Comparison of ENCODE assay signal across 8 cellular contexts in the genomic region with DNA sequence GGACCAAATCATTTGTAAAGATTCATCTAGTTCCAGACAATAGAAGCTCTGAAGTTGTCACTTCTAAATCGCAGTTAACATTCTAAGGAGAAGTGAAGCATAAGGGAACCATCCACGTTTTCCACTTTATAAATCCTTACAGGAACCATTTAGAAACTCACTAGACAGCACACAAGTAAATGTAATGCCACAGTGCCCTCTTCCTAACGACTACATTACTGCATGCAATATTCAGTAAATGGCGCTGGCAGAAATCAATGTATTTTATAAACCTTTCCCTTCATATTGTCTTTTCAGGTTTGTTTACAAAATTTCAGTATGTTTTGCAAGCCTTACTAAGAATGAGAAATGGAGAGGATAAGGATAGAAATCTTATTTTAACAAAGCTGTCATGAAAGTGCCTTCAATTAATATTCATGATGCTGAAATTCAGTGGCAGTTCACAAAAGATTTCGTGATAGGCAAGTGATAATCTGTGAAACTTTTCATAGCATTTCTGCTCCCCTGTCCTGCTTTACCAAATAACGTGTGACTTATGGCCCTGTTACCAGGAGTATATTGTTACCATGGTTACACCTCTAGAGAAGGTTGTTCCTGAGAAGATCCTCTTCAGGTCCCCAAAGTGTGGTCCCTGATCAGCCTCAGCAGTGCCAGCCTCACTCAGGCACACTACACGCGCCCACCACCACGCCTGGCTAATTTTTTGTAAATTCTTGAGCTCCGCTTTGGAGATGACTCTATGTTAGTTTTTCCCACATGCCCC. TPM values are rescaled to one million over a fixed set of nuclear protein-coding genes. Genes with fewer than 3 reads are reported as not detected.
A peak's percentile ranks its signal among the peaks of the same experiment; 100 is the strongest.
DNase-seq lines count a peak whose midpoint lies in the region; ATAC-seq lines count a peak whose summit lies in the region.

No MANE protein-coding gene starts in this region.

- ATAC-seq in GM21381 (IDR thresholded peaks at IDR 0.05; ENCODE audit: unreplicated experiment) = peak; percentile 34

- no peak overlapping the region for H3K4me3 ChIP-seq in SJCRH30

- H3K9me3 ChIP-seq in SJCRH30 (replicated peaks) = no peaks in the 10 kb centered on the region

- DNase-seq in DMS153 treated with DMSO at 0.1 percent for 48 hours (lab: John Stamatoyannopoulos, UW; ENCODE audit: unreplicated experiment) (peak; percentile 48), LHCN-M2 (ENCODE audit: low read depth) (peak; percentile 44), SJCRH30 (peak; percentile 8 to 59), midbrain (lab: John Stamatoyannopoulos, UW) (peak; percentile 63), NCI-H774 (lab: John Stamatoyannopoulos, UW) (no peak), NK-92 (lab: John Stamatoyannopoulos, UW; ENCODE audit: unreplicated experiment) (no peak)
- peak; percentile 4 for DNase-seq in effector CD4-positive, alpha-beta T cell

- H3K27ac ChIP-seq in SJCRH30 = no peak overlapping the region

- no peaks in the 10 kb centered on the region for H3K36me3 ChIP-seq in SJCRH30

- H3K27me3 ChIP-seq in SJCRH30 = no peaks in the 10 kb centered on the region

- peaks cover 10% of the 10 kb centered on the region for H3K4me1 ChIP-seq in SJCRH30

RNA-seq across cellular contexts. Expression of a gene that starts 54.2 kb away (rescaled TPM):
- total RNA-seq in LHCN-M2 (2014; rRNA removed) = 37.7 and 40.3 TPM in 2 replicates
- polyA plus RNA-seq in LHCN-M2 (2012) = 20.4 TPM
- 38.1 and 41.1 TPM in 2 replicates for total RNA-seq in SJCRH30 (2014; rRNA removed; shearing (Covaris generic))

Comparison
In these comparisons a context has a peak if more than half of its experiments do, and no peak if none do; other contexts are left out.
1. DNase-seq: peak in DMS153 treated with DMSO at 0.1 percent for 48 hours (single experiment), LHCN-M2 (single experiment), SJCRH30 (2 of 2), effector CD4-positive, alpha-beta T cell (single experiment) and midbrain (single experiment); none in NCI-H774 (single experiment) and NK-92 (single experiment).